In the genomic region with DNA sequence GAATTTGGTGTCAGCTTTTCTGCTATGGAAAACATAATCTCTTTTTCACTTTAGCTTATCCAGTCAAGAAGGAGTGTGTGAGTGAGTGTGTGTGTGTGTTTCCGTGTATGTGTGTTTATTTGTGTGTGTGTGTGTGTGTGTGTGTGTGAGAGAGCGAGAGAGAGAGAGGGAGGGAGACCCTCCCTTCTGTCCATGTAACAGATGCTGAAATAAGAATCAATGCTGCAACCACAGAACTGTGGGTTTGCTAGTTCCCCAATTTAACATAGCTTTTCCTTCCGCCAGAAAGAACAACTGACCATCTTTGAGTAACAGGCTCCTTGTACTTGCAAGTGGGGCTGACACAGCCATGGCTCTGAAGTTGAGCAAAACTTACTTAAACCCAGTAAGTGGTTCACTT, we compare ENCODE assay signal across 8 cellular contexts.
DNase-seq lines count a peak whose midpoint lies in the region; ATAC-seq and TF ChIP-seq lines count a peak whose summit lies in the region.

No MANE protein-coding gene starts in this region.

- no peaks in the 10 kb centered on the region for H3K9me3 ChIP-seq in neutrophil

- peaks cover 63% of the 10 kb centered on the region for H3K4me1 Mint-ChIP-seq in T-helper 1 cell treated with Interleukin-12 subunit alpha and Interleukin-12 subunit beta and Interleukin-4 antibody, amounts not matched to agents 30 μg/mL and 1 μg/mL, for 36 hours (ENCODE audit: low read depth)

- H3K27me3 Mint-ChIP-seq in T-helper 1 cell treated with Interleukin-12 subunit alpha and Interleukin-12 subunit beta and Interleukin-4 antibody, amounts not matched to agents 30 μg/mL and 1 μg/mL, for 36 hours (ENCODE audit: low read depth) = no peaks in the 10 kb centered on the region

- peak; percentile 7 for TF ChIP-seq CTCF in neutrophil (IDR thresholded peaks at IDR 0.05)

- H3K4me1 ChIP-seq in neutrophil (ENCODE audit: control insufficient read depth in 1 of 2, insufficient read depth in 1 of 2, low read depth in 1 of 2, low read length in 1 of 2) = peaks cover 58 to 76% of the 10 kb centered on the region in 2 experiments

- peak overlapping the region; percentile 76 for H3K27ac Mint-ChIP-seq in T-helper 1 cell treated with Interleukin-12 subunit alpha and Interleukin-12 subunit beta and Interleukin-4 antibody, amounts not matched to agents 30 μg/mL and 1 μg/mL, for 36 hours

- peaks cover 30% of the 10 kb centered on the region for H3K36me3 ChIP-seq in neutrophil

- no peaks in the 10 kb centered on the region for H3K27me3 ChIP-seq in neutrophil

- H3K27ac ChIP-seq in neutrophil = peak overlapping the region; percentile 97

- peak overlapping the region; percentile 84 for H3K4me3 Mint-ChIP-seq in T-helper 1 cell treated with Interleukin-12 subunit alpha and Interleukin-12 subunit beta and Interleukin-4 antibody, amounts not matched to agents 30 μg/mL and 1 μg/mL, for 36 hours

- ATAC-seq in GM18909 (IDR thresholded peaks at IDR 0.05; ENCODE audit: poor library complexity, unreplicated experiment) (peak; percentile 50), HG03039 (IDR thresholded peaks at IDR 0.05; ENCODE audit: unreplicated experiment) (peak; percentile 28), HG03159 (IDR thresholded peaks at IDR 0.05; ENCODE audit: unreplicated experiment) (no peak)

- DNase-seq in ACHN = no peak
- no peak for DNase-seq in SHP77 treated with DMSO at 0.1 percent for 48 hours (lab: John Stamatoyannopoulos, UW)
- no peak for DNase-seq in GM03348 (ENCODE audit: low spot score)

- peaks cover 57% of the 10 kb centered on the region for H3K36me3 Mint-ChIP-seq in T-helper 1 cell treated with Interleukin-12 subunit alpha and Interleukin-12 subunit beta and Interleukin-4 antibody, amounts not matched to agents 30 μg/mL and 1 μg/mL, for 36 hours (ENCODE audit: low read depth)

- no peaks in the 10 kb centered on the region for H3K9me3 Mint-ChIP-seq in T-helper 1 cell treated with Interleukin-12 subunit alpha and Interleukin-12 subunit beta and Interleukin-4 antibody, amounts not matched to agents 30 μg/mL and 1 μg/mL, for 36 hours

- peak overlapping the region; percentile 85 to 92 for H3K4me3 ChIP-seq in neutrophil (ENCODE audit: low read depth in 1 of 2, low read length in 1 of 2)

- in situ Hi-C loops in ACHN (cut with HindIII; ENCODE audit: low pct_ligation_motif_present, low pct_unique_long_range_greater_than_20kb, low sequenced_read_pairs) = no loop called here
